ENCODE assay signal across 21 cellular contexts in the genomic region with DNA sequence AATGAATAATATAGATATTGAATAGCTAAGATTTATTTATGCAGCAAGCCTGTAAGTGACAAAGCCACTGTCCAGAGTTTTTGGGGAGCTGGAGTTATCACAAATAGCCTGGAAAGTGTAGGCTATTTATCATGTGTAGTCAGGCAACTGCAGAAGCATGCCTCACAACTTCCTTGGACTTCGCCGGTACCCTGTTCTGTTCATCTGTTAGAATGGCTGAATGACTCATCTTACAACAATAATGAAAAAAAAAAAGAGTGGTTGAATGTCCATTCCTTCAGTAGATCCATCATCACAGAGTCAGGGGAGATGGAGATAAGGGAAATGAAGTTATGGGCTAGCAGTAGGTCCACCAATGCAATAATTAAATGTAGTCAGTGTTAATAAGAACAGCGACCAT. TPM values are rescaled to one million over a fixed set of nuclear protein-coding genes. Genes with fewer than 3 reads are reported as not detected.
DNase-seq lines count a peak whose midpoint lies in the region; ATAC-seq, FAIRE-seq and TF ChIP-seq lines count a peak whose summit lies in the region.
"Had no signal": no experiment of that assay in that cellular context is flagged by ENCODE, and none has a peak within 500 bp of the region (broad histone marks: within the 10 kb centered on the region; RNA-seq: fewer than 3 reads in every experiment).

No MANE protein-coding gene starts in this region.

- no peaks in the 10 kb centered on the region for H3K79me1 ChIP-seq in mesenchymal stem cell (replicated peaks; ENCODE audit: low read length, poor library complexity, severe bottlenecking)

- H3K4me1 ChIP-seq in PC-3 (ENCODE audit: insufficient read depth, low read length): no peaks in the 10 kb centered on the region
- H3K4me1 ChIP-seq in endothelial cell of umbilical vein (ENCODE audit: control insufficient read depth, extremely low read depth, insufficient read depth, low read length): no peaks in the 10 kb centered on the region
- H3K4me1 ChIP-seq in mesenchymal stem cell (ENCODE audit: control insufficient read depth, insufficient read depth, low read depth, low read length): no peaks in the 10 kb centered on the region
- H3K4me1 ChIP-seq: colonic mucosa had no signal

- H3K9me2 ChIP-seq in PC-3 (replicated peaks; ENCODE audit: low read length): no peaks in the 10 kb centered on the region

- TF ChIP-seq CTCF in PC-3 (conservative IDR thresholded peaks at IDR 0.05; ENCODE audit: low read depth, low read length) (no peak), endothelial cell of umbilical vein (IDR thresholded peaks at IDR 0.05; ENCODE audit: extremely low read depth in 1 of 2, insufficient read depth in 1 of 2, low read depth in 1 of 2, low read length in 2 of 2) (no peak)

- H3K18ac ChIP-seq in mesenchymal stem cell (ENCODE audit: low read depth in 1 of 2, low read length in 2 of 2): no peak overlapping the region

- no peak for TF ChIP-seq POLR2A in endothelial cell of umbilical vein (IDR thresholded peaks at IDR 0.05; ENCODE audit: low read depth, low read length)

- H2AFZ ChIP-seq in PC-3 (ENCODE audit: low read length) (no peak overlapping the region), endothelial cell of umbilical vein (ENCODE audit: low read depth, low read length) (no peak overlapping the region), mesenchymal stem cell (ENCODE audit: low read depth, low read length) (no peak overlapping the region)
- H2AFZ ChIP-seq: GM23338 had no signal

- dilution Hi-C loops in endothelial cell of umbilical vein (cut with MboI; ENCODE audit: extremely low pct_ligation_motif_present, low sequenced_read_pairs): no loop called here

- H3K4me2 ChIP-seq in PC-3 (ENCODE audit: low read length) (no peak overlapping the region), endothelial cell of umbilical vein (ENCODE audit: insufficient read depth, low read length) (no peak overlapping the region), mesenchymal stem cell (ENCODE audit: low read length, poor library complexity, severe bottlenecking) (no peak overlapping the region)
- H3K4me2 ChIP-seq: GM23338 had no signal

- H3K9me1 ChIP-seq in endothelial cell of umbilical vein (replicated peaks; ENCODE audit: control insufficient read depth, extremely low read depth, insufficient read depth, low read length): no peaks in the 10 kb centered on the region

- peaks cover 4% of the 10 kb centered on the region; the same call in 1 of the 2 replicates for H3K27me3 ChIP-seq in PC-3 (ENCODE audit: low read length)
- peaks cover 0 to 15% of the 10 kb centered on the region in 2 experiments for H3K27me3 ChIP-seq in endothelial cell of umbilical vein (ENCODE audit: control insufficient read depth in 2 of 2, insufficient read depth in 2 of 2, low read length in 2 of 2)
- no peaks in the 10 kb centered on the region for H3K27me3 ChIP-seq in mesenchymal stem cell (ENCODE audit: control insufficient read depth in 1 of 2, insufficient read depth in 1 of 2, low read length in 2 of 2)
- H3K27me3 ChIP-seq: colonic mucosa, gastrocnemius medialis had no signal

- H3K79me2 ChIP-seq in PC-3 (ENCODE audit: low read length): no peaks in the 10 kb centered on the region
- H3K79me2 ChIP-seq in endothelial cell of umbilical vein (ENCODE audit: control insufficient read depth, insufficient read depth, low read length): no peaks in the 10 kb centered on the region

- no peak overlapping the region for H3K4ac ChIP-seq in mesenchymal stem cell (ENCODE audit: low read depth in 1 of 2, low read length in 2 of 2)

- H3K36me3 ChIP-seq in PC-3 (ENCODE audit: low read depth, low read length) (no peaks in the 10 kb centered on the region), endothelial cell of umbilical vein (ENCODE audit: control insufficient read depth in 2 of 2, extremely low read depth in 1 of 2, insufficient read depth in 2 of 2, low read length in 2 of 2) (no peaks in the 10 kb centered on the region), mesenchymal stem cell (ENCODE audit: control insufficient read depth in 1 of 2, insufficient read depth in 2 of 2, low read depth in 1 of 2, low read length in 2 of 2) (no peaks in the 10 kb centered on the region)
- H3K36me3 ChIP-seq: colonic mucosa, gastrocnemius medialis, WERI-Rb-1 had no signal

- H2BK12ac ChIP-seq in mesenchymal stem cell (ENCODE audit: low read length in 2 of 2): no peak overlapping the region

- 100% methylated on average over 1 of the region's 3 CpGs for WGBS in mesenchymal stem cell

- H3K9me3 ChIP-seq in PC-3 (ENCODE audit: low read length) (no peaks in the 10 kb centered on the region), endothelial cell of umbilical vein (replicated peaks; ENCODE audit: control insufficient read depth, insufficient read depth, low read length) (no peaks in the 10 kb centered on the region), mesenchymal stem cell (ENCODE audit: control insufficient read depth, low read length) (no peaks in the 10 kb centered on the region)
- H3K9me3 ChIP-seq: colonic mucosa, gastrocnemius medialis had no signal

- H4K20me1 ChIP-seq in PC-3 (ENCODE audit: low read length) (no peaks in the 10 kb centered on the region), endothelial cell of umbilical vein (replicated peaks; ENCODE audit: control insufficient read depth, extremely low read depth, insufficient read depth, low read length) (no peaks in the 10 kb centered on the region)

- CTCF ChIA-PET in PC-3 (lab: Charles Lee) (no interaction called here), endothelial cell of umbilical vein (lab: Charles Lee) (interaction anchor here (1.3 to 2.8 kb wide), 3 partner anchors 11 to 892 kb away, joined by 3 to 22 read pairs (median 18); no protein-coding TSS in a partner anchor)

- no peak for FAIRE-seq in endothelial cell of umbilical vein (lab: Jason Lieb, UNC)
- FAIRE-seq: endometrium had no signal

- H4K8ac ChIP-seq in mesenchymal stem cell (ENCODE audit: low read length): no peak overlapping the region

- no peak overlapping the region for H2BK5ac ChIP-seq in mesenchymal stem cell (ENCODE audit: low read depth, low read length, poor library complexity, severe bottlenecking)

- H2BK120ac ChIP-seq in mesenchymal stem cell (ENCODE audit: low read depth, low read length): no peak overlapping the region

- POLR2A ChIA-PET in PC-3 (lab: Charles Lee; ENCODE audit: unreplicated experiment) (no interaction called here), endothelial cell of umbilical vein (lab: Charles Lee) (interaction anchor here (0.6 kb wide), 1 partner anchor 63 kb away, joined by 4 read pairs; no protein-coding TSS in a partner anchor)

- H3K27ac ChIP-seq in PC-3 (ENCODE audit: low read length) (no peak overlapping the region), endothelial cell of umbilical vein (ENCODE audit: insufficient read depth, low read depth, low read length) (no peak overlapping the region), mesenchymal stem cell (ENCODE audit: low read length, poor library complexity, severe bottlenecking) (no peak overlapping the region)
- H3K27ac ChIP-seq: colonic mucosa, gastrocnemius medialis, WERI-Rb-1 had no signal

- peak; percentile 23 for DNase-seq in EL
- peak; percentile 32 for DNase-seq in PC-3
- DNase-seq in endothelial cell of umbilical vein (ENCODE audit: low read depth, low spot score): peak; percentile 16
- DNase-seq in mesenchymal stem cell: peak; percentile 26
- DNase-seq in COLO668 (lab: John Stamatoyannopoulos, UW; ENCODE audit: unreplicated experiment): no peak
- no peak for DNase-seq in activated CD8-positive, alpha-beta memory T cell treated with anti-CD3 and anti-CD28 coated beads for 24 hours
- no peak for DNase-seq in HK-2 (ENCODE audit: unreplicated experiment)
- DNase-seq: activated naive CD4-positive, alpha-beta T cell treated with Interleukin-2 at 50 U/mL for 16 hours; anterior cingulate cortex; CD4-positive, alpha-beta memory T cell; colonic mucosa; gastrocnemius medialis; NCI-H1436; NCI-H526; SHP77; stimulated activated CD8-positive, alpha-beta memory T cell treated with anti-CD3 and anti-CD28 coated beads, Interleukin-4, amount 100 ng/mL, for 48 hours; WERI-Rb-1 had no signal

- H3K14ac ChIP-seq in mesenchymal stem cell (ENCODE audit: low read length in 2 of 2): no peak overlapping the region

- no TSS peak for BruUV-seq in PC-3 (replicated peaks; lab: Mats Ljungman, UMichigan)
- BruUV-seq in endothelial cell of umbilical vein (replicated peaks; lab: Mats Ljungman, UMichigan): no TSS peak

- ATAC-seq in PC-3: 0 out of 2 replicates have a peak, but pooled peaks have one; percentile 17
- ATAC-seq in GM21526 (IDR thresholded peaks at IDR 0.05; ENCODE audit: low FRiP score, unreplicated experiment): no peak
- ATAC-seq: gastrocnemius medialis, GM23338, left lobe of liver had no signal

- H3F3A ChIP-seq in PC-3 (ENCODE audit: low read length, unreplicated experiment): no peaks in the 10 kb centered on the region

- H3K4me3 ChIP-seq in PC-3 (ENCODE audit: low read length): no peak overlapping the region
- H3K4me3 ChIP-seq in endothelial cell of umbilical vein (replicated peaks in 1 of 3; ENCODE audit: insufficient read depth in 1 of 3, low read depth in 1 of 3, low read length in 3 of 3): no peak overlapping the region
- H3K4me3 ChIP-seq in mesenchymal stem cell (ENCODE audit: insufficient read depth in 1 of 2, low read depth in 1 of 2, low read length in 2 of 2): no peak overlapping the region
- H3K4me3 ChIP-seq: colonic mucosa, gastrocnemius medialis, GM23338 had no signal

- H2AK5ac ChIP-seq in mesenchymal stem cell (ENCODE audit: low read length, severe bottlenecking): no peak overlapping the region

- no peak overlapping the region for H3K9ac ChIP-seq in PC-3 (ENCODE audit: low read length)
- H3K9ac ChIP-seq in endothelial cell of umbilical vein (replicated peaks; ENCODE audit: extremely low read depth, insufficient read depth, low read length): no peak overlapping the region
- no peak overlapping the region for H3K9ac ChIP-seq in mesenchymal stem cell (ENCODE audit: low read length)

- H2BK15ac ChIP-seq in mesenchymal stem cell (ENCODE audit: low read depth, poor library complexity, severe bottlenecking): no peak overlapping the region

- H3K23ac ChIP-seq in mesenchymal stem cell (ENCODE audit: low read length in 2 of 2): no peak overlapping the region

- intact Hi-C loops in PC-3 (cut with micrococcal nuclease) (no loop called here), endothelial cell of umbilical vein (cut with micrococcal nuclease) (no loop called here)

- no peak overlapping the region for H4K91ac ChIP-seq in mesenchymal stem cell (ENCODE audit: low read length)

RNA-seq across cellular contexts. Expression of a gene that starts 24.0 kb away (rescaled TPM):
- 214 and 254 TPM in 2 replicates for total RNA-seq in PC-3 (2014; rRNA removed)
- 201 and 233 TPM in 2 replicates for total RNA-seq in endothelial cell of umbilical vein
- polyA plus RNA-seq in endothelial cell of umbilical vein: 412 and 452 TPM in 2 replicates
- polyA plus RNA-seq in endothelial cell of umbilical vein (2011; cell fraction: cytosol; rRNA removed): 328 and 355 TPM in 2 replicates
- polyA plus RNA-seq in endothelial cell of umbilical vein (2011; cell fraction: nucleus; rRNA removed): 122 and 144 TPM in 2 replicates
- polyA plus RNA-seq in endothelial cell of umbilical vein (2012): 338 and 361 TPM in 2 replicates
- polyA minus RNA-seq in endothelial cell of umbilical vein: 158 and 176 TPM in 2 replicates
- polyA minus RNA-seq in endothelial cell of umbilical vein (2011; cell fraction: cytosol; rRNA and poly(A)+ RNA removed): 84.1 TPM
- 28.9 and 38.1 TPM in 2 replicates for polyA minus RNA-seq in endothelial cell of umbilical vein (2011; cell fraction: nucleus; rRNA and poly(A)+ RNA removed)
- 316 TPM for polyA plus RNA-seq in mesenchymal stem cell (2013, experiment 1 of 2)
- polyA plus RNA-seq in mesenchymal stem cell (2013, experiment 2 of 2): 331 TPM

RNA-seq across cellular contexts. Expression of a gene that starts 37.5 kb away (rescaled TPM):
- total RNA-seq in PC-3 (2014; rRNA removed): 12.6 and 15.0 TPM in 2 replicates
- total RNA-seq in endothelial cell of umbilical vein: 55.9 and 57.1 TPM in 2 replicates
- polyA plus RNA-seq in endothelial cell of umbilical vein: 36.3 and 39.5 TPM in 2 replicates
- polyA plus RNA-seq in endothelial cell of umbilical vein (2011; cell fraction: cytosol; rRNA removed): 34.3 and 38.5 TPM in 2 replicates
- polyA plus RNA-seq in endothelial cell of umbilical vein (2011; cell fraction: nucleus; rRNA removed): 64.9 and 72.6 TPM in 2 replicates
- polyA plus RNA-seq in endothelial cell of umbilical vein (2012): 27.6 and 28.1 TPM in 2 replicates
- 152 and 154 TPM in 2 replicates for polyA minus RNA-seq in endothelial cell of umbilical vein
- 37.8 TPM for polyA minus RNA-seq in endothelial cell of umbilical vein (2011; cell fraction: cytosol; rRNA and poly(A)+ RNA removed)
- 175 and 245 TPM in 2 replicates for polyA minus RNA-seq in endothelial cell of umbilical vein (2011; cell fraction: nucleus; rRNA and poly(A)+ RNA removed)
- polyA plus RNA-seq in mesenchymal stem cell (2013, experiment 1 of 2): 47.5 TPM
- polyA plus RNA-seq in mesenchymal stem cell (2013, experiment 2 of 2): 49.2 TPM

Comparison
In these comparisons a context has a peak if more than half of its experiments do, and no peak if none do; other contexts are left out.
1. DNase-seq: peak in EL (single experiment), PC-3 (single experiment), endothelial cell of umbilical vein (single experiment) and mesenchymal stem cell (single experiment); none in COLO668 (single experiment), activated CD8-positive, alpha-beta memory T cell treated with anti-CD3 and anti-CD28 coated beads for 24 hours (single experiment) and HK-2 (single experiment).